8 cellular contexts compared by ENCODE assay signal in genomic region chr6:52881996-52882841, GRCh38. TPM values are rescaled to one million over a fixed set of nuclear protein-coding genes. Genes with fewer than 3 reads are reported as not detected.
DNase-seq lines count a peak whose midpoint lies in the region; ATAC-seq and TF ChIP-seq lines count a peak whose summit lies in the region.

No MANE protein-coding gene starts in this region.

- H3F3A ChIP-seq in PC-3 (ENCODE audit: low read length, unreplicated experiment) = no peaks in the 10 kb centered on the region

- peak; percentile 99 for ATAC-seq in DND-41 (ENCODE audit: insufficient read depth, low read depth)
- peak; percentile 100 for ATAC-seq in GM21717 (IDR thresholded peaks at IDR 0.05; ENCODE audit: unreplicated experiment)
- peak; percentile 98 for ATAC-seq in PC-3

- TF ChIP-seq POLR2A in stomach (IDR thresholded peaks at IDR 0.05) = no peak

- H3K9ac ChIP-seq in DND-41 (ENCODE audit: low read depth, low read length) (peak overlapping the region; percentile 51), PC-3 (ENCODE audit: low read length) (peak overlapping the region; percentile 51)

- CTCF ChIA-PET in PC-3 (lab: Charles Lee) = interaction anchor here (0.6 to 0.8 kb wide), 3 partner anchors 26 to 175 kb away, joined by 3 to 6 read pairs (median 4); no protein-coding TSS in a partner anchor

- peak; percentile 62 for TF ChIP-seq RAD21 in Ishikawa (IDR thresholded peaks at IDR 0.05; ENCODE audit: low read depth)

- H3K36me3 ChIP-seq in DND-41 (ENCODE audit: insufficient read depth, low read length) (no peaks in the 10 kb centered on the region), PC-3 (ENCODE audit: low read depth, low read length) (no peaks in the 10 kb centered on the region), stomach (no peaks in the 10 kb centered on the region)

- DNase-seq in DND-41 = peak; percentile 80
- DNase-seq in PC-3 = peak; percentile 84
- peak; percentile 72 to 78 for DNase-seq in activated T-cell treated with anti-CD3 and anti-CD28 coated beads, Interleukin-2, amount 50 U/mL, for 48 hours
- DNase-seq in fibroblast of peridontal ligament (ENCODE audit: extremely low read depth) = peak; percentile 74
- peak; percentile 67 for DNase-seq in nephron progenitor cell
- DNase-seq in stomach = peak; percentile 76

- H3K9me3 Mint-ChIP-seq in nephron progenitor cell = no peaks in the 10 kb centered on the region

- peaks cover 5% of the 10 kb centered on the region for H3K4me1 Mint-ChIP-seq in nephron progenitor cell

- H3K4me2 ChIP-seq in DND-41 (ENCODE audit: insufficient read depth, low read length) (peak overlapping the region; percentile 94), PC-3 (ENCODE audit: low read length) (peak overlapping the region; percentile 82)

- no peaks in the 10 kb centered on the region for H3K9me3 ChIP-seq in DND-41 (ENCODE audit: insufficient read depth, low read length, severe bottlenecking)
- no peaks in the 10 kb centered on the region for H3K9me3 ChIP-seq in PC-3 (ENCODE audit: low read length)
- no peaks in the 10 kb centered on the region for H3K9me3 ChIP-seq in stomach

- H3K4me3 Mint-ChIP-seq in nephron progenitor cell = peak overlapping the region; percentile 84

- H3K27me3 Mint-ChIP-seq in nephron progenitor cell (ENCODE audit: low read depth, poor library complexity) = peaks cover 8% of the 10 kb centered on the region

- peak overlapping the region; percentile 14 to 68; a peak in 3 of 4 replicates for H3K4me3 ChIP-seq in DND-41 (ENCODE audit: low read depth in 1 of 2, low read length in 2 of 2)
- peak overlapping the region; percentile 69 for H3K4me3 ChIP-seq in PC-3 (ENCODE audit: low read length)
- peak overlapping the region; percentile 43 to 59 (median 54) for H3K4me3 ChIP-seq in stomach

- POLR2A ChIA-PET in PC-3 (lab: Charles Lee; ENCODE audit: unreplicated experiment) = no interaction called here

- H2AFZ ChIP-seq in DND-41 (ENCODE audit: low read depth, low read length) = peak overlapping the region; percentile 97
- peak overlapping the region; percentile 82 for H2AFZ ChIP-seq in PC-3 (ENCODE audit: low read length)

- TF ChIP-seq EP300 in Ishikawa (IDR thresholded peaks at IDR 0.05; ENCODE audit: borderline replicate concordance) (no peak), stomach (IDR thresholded peaks at IDR 0.05) (no peak)

- H4K20me1 ChIP-seq in DND-41 (ENCODE audit: insufficient read depth, low read length) (no peaks in the 10 kb centered on the region), PC-3 (ENCODE audit: low read length) (no peaks in the 10 kb centered on the region)

- H3K79me2 ChIP-seq in DND-41 (ENCODE audit: insufficient read depth, low read length) = no peaks in the 10 kb centered on the region
- H3K79me2 ChIP-seq in PC-3 (ENCODE audit: low read length) = no peaks in the 10 kb centered on the region

- 6 to 9% (median 7%) methylated on average over 17 to 18 of the region's 18 CpGs for WGBS in stomach, 5 donors

- H3K27me3 ChIP-seq in DND-41 (ENCODE audit: insufficient read depth, low read length, poor library complexity) = no peaks in the 10 kb centered on the region
- no peaks in the 10 kb centered on the region for H3K27me3 ChIP-seq in PC-3 (ENCODE audit: low read length)
- no peaks in the 10 kb centered on the region for H3K27me3 ChIP-seq in stomach

- TSS peak; percentile 77 for BruUV-seq in PC-3 (replicated peaks; lab: Mats Ljungman, UMichigan)

- H3K9me2 ChIP-seq in PC-3 (replicated peaks; ENCODE audit: low read length) = no peaks in the 10 kb centered on the region

- intact Hi-C loops in PC-3 (cut with micrococcal nuclease) = loop anchor here (1.0 to 10.0 kb wide), 4 partner anchors 67 to 157 kb away; partner anchors contain the start of gene GSTA4
- intact Hi-C loops in stomach (cut with DNase I; ENCODE audit: low total_unique reads) = no loop called here

- peak overlapping the region; percentile 77 for H3K27ac Mint-ChIP-seq in nephron progenitor cell

- H3K36me3 Mint-ChIP-seq in nephron progenitor cell (ENCODE audit: low read depth) = no peaks in the 10 kb centered on the region

- H3K27ac ChIP-seq in DND-41 (ENCODE audit: low read length) (peak overlapping the region; percentile 68), PC-3 (ENCODE audit: low read length) (no peak overlapping the region), stomach (peak overlapping the region; percentile 75 to 83 (median 78))

- TF ChIP-seq CTCF in DND-41 (IDR thresholded peaks at IDR 0.05; ENCODE audit: borderline replicate concordance, extremely low read depth, low read length, poor library complexity, severe bottlenecking) (peak; percentile 86), PC-3 (conservative IDR thresholded peaks at IDR 0.05; ENCODE audit: low read depth, low read length) (peak; percentile 85), nephron progenitor cell (IDR thresholded peaks at IDR 0.05) (peak; percentile 78), stomach (IDR thresholded peaks at IDR 0.05) (peak in 5 of 7 experiments; percentile 70 to 79 (median 77))

- H3K4me1 ChIP-seq in DND-41 (ENCODE audit: insufficient read depth, low read length) (peaks cover 8% of the 10 kb centered on the region; the same call in 1 of the 2 replicates), PC-3 (ENCODE audit: insufficient read depth, low read length) (peaks cover 11% of the 10 kb centered on the region), stomach (peaks cover 0 to 7% (median 3%) of the 10 kb centered on the region in 4 donors)

TF ChIP-seq in Ishikawa, 13 proteins besides CTCF, POLR2A, EP300 and RAD21:
- TF ChIP-seq EGR1 (IDR thresholded peaks at IDR 0.05) = no peak
- no peak for TF ChIP-seq USF1 (IDR thresholded peaks at IDR 0.05)
- peak; percentile 29; the same call in 1 of the 2 replicates for TF ChIP-seq NFIC (IDR thresholded peaks at IDR 0.05)
- no peak for TF ChIP-seq TEAD4 (IDR thresholded peaks at IDR 0.05)
- TF ChIP-seq TAF1 (IDR thresholded peaks at IDR 0.05; ENCODE audit: low read depth) = no peak
- no peak for TF ChIP-seq MAX (IDR thresholded peaks at IDR 0.05)
- TF ChIP-seq FOXM1 (IDR thresholded peaks at IDR 0.05; ENCODE audit: borderline replicate concordance, low read depth) = no peak

RNA-seq across cellular contexts. Expression of gene GSTA3, which starts 27.3 kb away (rescaled TPM):
- total RNA-seq in PC-3 (2014; rRNA removed) (not detected in 2 replicates), stomach (not detected)
- polyA plus RNA-seq in stomach = 1 to 10 TPM in 2 of 3 donors, under 1 TPM in 1; 1.00 to 8.9 (median 2.3) TPM

RNA-seq across cellular contexts. Expression of gene GSTA5, which starts 41.6 kb away (rescaled TPM):
- not detected in 2 replicates for total RNA-seq in PC-3 (2014; rRNA removed)
- total RNA-seq in stomach = not detected
- polyA plus RNA-seq in stomach = not detected
